Comparison of ENCODE assay signal across 1 cellular context in the genomic region with DNA sequence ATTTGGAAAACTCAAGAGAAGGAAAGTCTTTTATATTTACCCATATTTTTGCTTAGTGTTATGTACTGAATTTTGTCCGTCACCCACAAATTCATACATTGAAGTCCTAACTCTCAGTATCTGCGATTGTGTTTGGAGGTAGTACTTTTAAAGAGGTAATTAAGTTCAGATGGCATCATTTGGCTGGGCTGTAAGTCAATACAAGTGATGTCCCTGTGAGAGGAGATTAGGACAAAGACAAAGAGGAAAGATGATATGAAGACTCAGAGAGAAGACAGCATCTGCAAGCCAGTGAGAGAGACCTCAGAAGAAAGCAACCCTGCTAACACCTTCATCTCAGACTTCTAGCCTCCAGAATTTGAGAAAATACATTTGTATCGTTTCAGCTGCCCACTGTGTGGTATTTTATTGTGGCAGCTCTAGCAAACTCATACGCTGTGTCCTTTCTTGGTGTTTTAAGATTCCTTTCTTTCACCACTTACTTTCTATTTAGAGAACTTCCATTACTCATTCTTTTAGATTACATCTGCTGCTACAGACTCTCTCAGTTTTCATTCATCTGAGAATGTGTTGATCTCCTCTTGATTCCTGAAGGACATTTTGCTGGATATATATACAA.
TF ChIP-seq lines count a peak whose summit lies in the region.

No MANE protein-coding gene starts in this region.

TF ChIP-seq in SK-N-SH, 30 proteins besides CTCF, POLR2A, EP300 and RAD21 (continued from another document):
- TF ChIP-seq, protein P1, sequence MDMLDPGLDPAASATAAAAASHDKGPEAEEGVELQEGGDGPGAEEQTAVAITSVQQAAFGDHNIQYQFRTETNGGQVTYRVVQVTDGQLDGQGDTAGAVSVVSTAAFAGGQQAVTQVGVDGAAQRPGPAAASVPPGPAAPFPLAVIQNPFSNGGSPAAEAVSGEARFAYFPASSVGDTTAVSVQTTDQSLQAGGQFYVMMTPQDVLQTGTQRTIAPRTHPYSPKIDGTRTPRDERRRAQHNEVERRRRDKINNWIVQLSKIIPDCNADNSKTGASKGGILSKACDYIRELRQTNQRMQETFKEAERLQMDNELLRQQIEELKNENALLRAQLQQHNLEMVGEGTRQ (IDR thresholded peaks at IDR 0.05; ENCODE audit: borderline replicate concordance, low read depth, low read length) = no peak
- no peak for TF ChIP-seq GATA2 (CRISPR knock-in tag; IDR thresholded peaks at IDR 0.05)
- TF ChIP-seq, protein P2, sequence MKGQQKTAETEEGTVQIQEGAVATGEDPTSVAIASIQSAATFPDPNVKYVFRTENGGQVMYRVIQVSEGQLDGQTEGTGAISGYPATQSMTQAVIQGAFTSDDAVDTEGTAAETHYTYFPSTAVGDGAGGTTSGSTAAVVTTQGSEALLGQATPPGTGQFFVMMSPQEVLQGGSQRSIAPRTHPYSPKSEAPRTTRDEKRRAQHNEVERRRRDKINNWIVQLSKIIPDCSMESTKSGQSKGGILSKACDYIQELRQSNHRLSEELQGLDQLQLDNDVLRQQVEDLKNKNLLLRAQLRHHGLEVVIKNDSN (IDR thresholded peaks at IDR 0.05; ENCODE audit: borderline replicate concordance, low read depth) = no peak
- TF ChIP-seq, protein P3, sequence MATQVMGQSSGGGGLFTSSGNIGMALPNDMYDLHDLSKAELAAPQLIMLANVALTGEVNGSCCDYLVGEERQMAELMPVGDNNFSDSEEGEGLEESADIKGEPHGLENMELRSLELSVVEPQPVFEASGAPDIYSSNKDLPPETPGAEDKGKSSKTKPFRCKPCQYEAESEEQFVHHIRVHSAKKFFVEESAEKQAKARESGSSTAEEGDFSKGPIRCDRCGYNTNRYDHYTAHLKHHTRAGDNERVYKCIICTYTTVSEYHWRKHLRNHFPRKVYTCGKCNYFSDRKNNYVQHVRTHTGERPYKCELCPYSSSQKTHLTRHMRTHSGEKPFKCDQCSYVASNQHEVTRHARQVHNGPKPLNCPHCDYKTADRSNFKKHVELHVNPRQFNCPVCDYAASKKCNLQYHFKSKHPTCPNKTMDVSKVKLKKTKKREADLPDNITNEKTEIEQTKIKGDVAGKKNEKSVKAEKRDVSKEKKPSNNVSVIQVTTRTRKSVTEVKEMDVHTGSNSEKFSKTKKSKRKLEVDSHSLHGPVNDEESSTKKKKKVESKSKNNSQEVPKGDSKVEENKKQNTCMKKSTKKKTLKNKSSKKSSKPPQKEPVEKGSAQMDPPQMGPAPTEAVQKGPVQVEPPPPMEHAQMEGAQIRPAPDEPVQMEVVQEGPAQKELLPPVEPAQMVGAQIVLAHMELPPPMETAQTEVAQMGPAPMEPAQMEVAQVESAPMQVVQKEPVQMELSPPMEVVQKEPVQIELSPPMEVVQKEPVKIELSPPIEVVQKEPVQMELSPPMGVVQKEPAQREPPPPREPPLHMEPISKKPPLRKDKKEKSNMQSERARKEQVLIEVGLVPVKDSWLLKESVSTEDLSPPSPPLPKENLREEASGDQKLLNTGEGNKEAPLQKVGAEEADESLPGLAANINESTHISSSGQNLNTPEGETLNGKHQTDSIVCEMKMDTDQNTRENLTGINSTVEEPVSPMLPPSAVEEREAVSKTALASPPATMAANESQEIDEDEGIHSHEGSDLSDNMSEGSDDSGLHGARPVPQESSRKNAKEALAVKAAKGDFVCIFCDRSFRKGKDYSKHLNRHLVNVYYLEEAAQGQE (IDR thresholded peaks at IDR 0.05; ENCODE audit: low read depth, low read length) = no peak
- no peak for TF ChIP-seq FOXJ3 (CRISPR knock-in tag; IDR thresholded peaks at IDR 0.05)
- TF ChIP-seq FOSL2 (IDR thresholded peaks at IDR 0.05; ENCODE audit: borderline replicate concordance, low read depth) = no peak
- TF ChIP-seq, protein P4, sequence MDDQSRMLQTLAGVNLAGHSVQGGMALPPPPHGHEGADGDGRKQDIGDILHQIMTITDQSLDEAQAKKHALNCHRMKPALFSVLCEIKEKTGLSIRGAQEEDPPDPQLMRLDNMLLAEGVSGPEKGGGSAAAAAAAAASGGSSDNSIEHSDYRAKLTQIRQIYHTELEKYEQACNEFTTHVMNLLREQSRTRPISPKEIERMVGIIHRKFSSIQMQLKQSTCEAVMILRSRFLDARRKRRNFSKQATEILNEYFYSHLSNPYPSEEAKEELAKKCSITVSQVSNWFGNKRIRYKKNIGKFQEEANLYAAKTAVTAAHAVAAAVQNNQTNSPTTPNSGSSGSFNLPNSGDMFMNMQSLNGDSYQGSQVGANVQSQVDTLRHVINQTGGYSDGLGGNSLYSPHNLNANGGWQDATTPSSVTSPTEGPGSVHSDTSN (IDR thresholded peaks at IDR 0.05) = 0 out of 2 replicates have a peak, but pooled peaks have one; percentile 16
